In the genomic region with DNA sequence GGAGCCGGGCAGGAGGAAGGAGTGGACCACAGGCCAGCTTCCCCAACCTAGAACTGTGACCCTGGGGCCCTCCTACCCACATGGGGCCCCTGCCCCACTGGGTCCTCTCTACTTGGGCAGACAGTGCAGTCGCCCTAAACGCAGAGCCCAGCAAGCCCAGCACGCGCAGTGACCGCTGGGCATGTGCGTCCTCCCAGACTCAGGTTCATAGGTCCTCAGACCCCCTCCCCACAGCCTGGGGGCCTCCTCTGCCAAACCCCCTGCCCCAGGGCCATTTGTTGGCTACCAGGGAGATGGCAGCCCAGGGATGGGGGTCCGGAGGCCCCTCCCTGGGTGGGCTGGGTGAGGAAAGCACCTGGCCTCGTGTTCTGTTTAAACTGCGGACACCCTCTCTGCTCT, we compare ENCODE assay signal across 1 cellular context.
TF ChIP-seq lines count a peak whose summit lies in the region.

No MANE protein-coding gene starts in this region.

TF ChIP-seq in IMR-90, 13 proteins besides CTCF, POLR2A, EP300 and RAD21:
- TF ChIP-seq RCOR1 (IDR thresholded peaks at IDR 0.05; ENCODE audit: insufficient replicate concordance, low read length): no peak
- no peak for TF ChIP-seq CEBPB (IDR thresholded peaks at IDR 0.05; ENCODE audit: low read depth, low read length)
TF ChIP-seq in IMR-90: peak in this region for 0.
